Comparison of ENCODE assay signal across 9 cellular contexts in the genomic region with DNA sequence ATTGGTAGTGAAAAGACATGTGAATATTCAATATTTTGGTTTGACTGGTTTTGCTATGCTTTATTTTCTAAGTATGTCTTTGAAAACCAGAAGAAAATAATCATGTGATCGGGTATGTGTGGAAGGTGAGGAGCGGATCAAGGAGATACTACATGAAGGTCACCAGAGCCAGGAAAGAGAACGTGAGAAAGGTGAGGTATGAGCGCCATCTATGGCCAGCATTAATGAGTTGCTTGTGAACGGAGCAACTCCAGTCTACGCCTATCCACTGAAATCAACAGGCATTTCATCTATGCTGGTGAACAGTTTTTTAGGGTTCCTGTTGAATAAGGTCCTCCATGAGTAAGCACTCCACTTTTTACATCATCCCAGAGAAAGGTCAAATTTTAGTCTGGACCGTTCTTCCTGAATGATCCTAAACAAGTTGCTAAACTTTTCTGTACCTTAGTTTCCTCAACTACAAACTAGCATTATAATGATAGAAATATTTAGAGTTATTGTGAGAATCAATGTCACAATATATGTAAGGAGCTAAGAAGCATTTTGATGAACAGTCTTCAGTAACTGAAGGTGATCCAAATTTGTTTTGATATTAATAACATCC.
DNase-seq lines count a peak whose midpoint lies in the region; ATAC-seq and TF ChIP-seq lines count a peak whose summit lies in the region.
"Had no signal": no experiment of that assay in that cellular context is flagged by ENCODE, and none has a peak within 500 bp of the region (broad histone marks: within the 10 kb centered on the region; RNA-seq: fewer than 3 reads in every experiment).

No MANE protein-coding gene starts in this region.

- no peaks in the 10 kb centered on the region for H3K9me3 Mint-ChIP-seq in CD8-positive, alpha-beta T cell

- H3K4me3 ChIP-seq in H7 (ENCODE audit: insufficient read depth, low read depth, low read length), result no peak overlapping the region
- H3K4me3 ChIP-seq in MG63, result no peak overlapping the region
- H3K4me3 ChIP-seq in fibroblast of villous mesenchyme (ENCODE audit: low read depth, low read length), result no peak overlapping the region
- H3K4me3 ChIP-seq in CD8-positive, alpha-beta T cell (ENCODE audit: low read depth, low read length), result no peak overlapping the region

- H3K27ac ChIP-seq in CD8-positive, alpha-beta T cell (ENCODE audit: low read depth, low read length), result no peak overlapping the region
- H3K27ac ChIP-seq: neutrophil had no signal

- no peaks in the 10 kb centered on the region for H3K4me1 Mint-ChIP-seq in CD8-positive, alpha-beta T cell (ENCODE audit: low read depth)

- intact Hi-C loops in CD8-positive, alpha-beta T cell (cut with DNase I, micrococcal nuclease), result no loop called here

- no peak overlapping the region for H3K4me3 Mint-ChIP-seq in CD8-positive, alpha-beta T cell

- TF ChIP-seq CTCF in GM12873 (IDR thresholded peaks at IDR 0.05; ENCODE audit: insufficient read depth, low read depth, low read length, missing control alignments), result peak; percentile 71
- no peak for TF ChIP-seq CTCF in fibroblast of villous mesenchyme (IDR thresholded peaks at IDR 0.05; ENCODE audit: insufficient read depth, low read depth, low read length)
- TF ChIP-seq CTCF in CD8-positive, alpha-beta T cell (IDR thresholded peaks at IDR 0.05), result no peak

- H3K36me3 Mint-ChIP-seq in CD8-positive, alpha-beta T cell, result no peaks in the 10 kb centered on the region

- no peaks in the 10 kb centered on the region for H3K9me3 ChIP-seq in MG63
- no peaks in the 10 kb centered on the region for H3K9me3 ChIP-seq in CD8-positive, alpha-beta T cell (ENCODE audit: low read length)
- H3K9me3 ChIP-seq: neutrophil had no signal

- H3K27me3 Mint-ChIP-seq in CD8-positive, alpha-beta T cell (ENCODE audit: low read depth), result no peaks in the 10 kb centered on the region

- no peak overlapping the region for H3K27ac Mint-ChIP-seq in CD8-positive, alpha-beta T cell

- CTCF ChIA-PET in CD8-positive, alpha-beta T cell (lab: Charles Lee), result no interaction called here

- no peak for ATAC-seq in CD8-positive, alpha-beta T cell

- no peaks in the 10 kb centered on the region for H3K36me3 ChIP-seq in H7 (replicated peaks; ENCODE audit: control insufficient read depth, insufficient read depth, low read length)
- H3K36me3 ChIP-seq in MG63, result no peaks in the 10 kb centered on the region
- no peaks in the 10 kb centered on the region for H3K36me3 ChIP-seq in CD8-positive, alpha-beta T cell (ENCODE audit: insufficient read depth, low read length)
- H3K36me3 ChIP-seq: neutrophil had no signal

- POLR2A ChIA-PET in CD8-positive, alpha-beta T cell (lab: Charles Lee), result no interaction called here

- DNase-seq in H7 (peak; percentile 28), MG63 (peak; percentile 2), SHP77 treated with DMSO at 0.1 percent for 48 hours (lab: John Stamatoyannopoulos, UW) (peak; percentile 49), fibroblast of villous mesenchyme (ENCODE audit: low read depth) (peak; percentile 1), putamen (ENCODE audit: low spot score) (peak; percentile 3)
- DNase-seq in CD8-positive, alpha-beta T cell, result no peak
- DNase-seq in stimulated activated CD4-positive, alpha-beta T cell treated with anti-CD3 and anti-CD28 coated beads, Interleukin-12 subunit alpha, Interleukin-12 subunit beta, amount 100 ng/mL, for 4 hours, result no peak

- H3K27me3 ChIP-seq in H7 (ENCODE audit: control insufficient read depth, insufficient read depth, low read length), result no peaks in the 10 kb centered on the region
- no peaks in the 10 kb centered on the region for H3K27me3 ChIP-seq in MG63
- H3K27me3 ChIP-seq in CD8-positive, alpha-beta T cell (ENCODE audit: insufficient read depth, low read length), result no peaks in the 10 kb centered on the region
- H3K27me3 ChIP-seq: neutrophil had no signal

- H3K4me1 ChIP-seq in CD8-positive, alpha-beta T cell (ENCODE audit: insufficient read depth, low read length), result no peaks in the 10 kb centered on the region

Comparison
In these comparisons a context has a peak if more than half of its experiments do, and no peak if none do; other contexts are left out.
1. DNase-seq: peak in H7 (single experiment), MG63 (single experiment), SHP77 treated with DMSO at 0.1 percent for 48 hours (single experiment), fibroblast of villous mesenchyme (single experiment) and putamen (single experiment); none in CD8-positive, alpha-beta T cell (0 of 7) and stimulated activated CD4-positive, alpha-beta T cell treated with anti-CD3 and anti-CD28 coated beads, Interleukin-12 subunit alpha, Interleukin-12 subunit beta, amount 100 ng/mL, for 4 hours (single experiment).